Comparison of ENCODE assay signal across 19 cellular contexts in genomic region chr1:153801786-153802697, GRCh38. TPM values are rescaled to one million over a fixed set of nuclear protein-coding genes. Genes with fewer than 3 reads are reported as not detected.
DNase-seq lines count a peak whose midpoint lies in the region; ATAC-seq, FAIRE-seq and TF ChIP-seq lines count a peak whose summit lies in the region.
"Had no signal": no experiment of that assay in that cellular context is flagged by ENCODE, and none has a peak within 500 bp of the region (broad histone marks: within the 10 kb centered on the region; RNA-seq: fewer than 3 reads in every experiment).

No MANE protein-coding gene starts in this region.

- H3K4me1 ChIP-seq in CD8-positive, alpha-beta T cell (ENCODE audit: insufficient read depth, low read length), result peaks cover 33% of the 10 kb centered on the region
- H3K4me1 ChIP-seq in GM12878 (ENCODE audit: control insufficient read depth, insufficient read depth, low read length) (peaks cover 39% of the 10 kb centered on the region), esophagus squamous epithelium (peaks cover 3 to 39% (median 15%) of the 10 kb centered on the region in 3 donors)
- H3K4me1 ChIP-seq: ascending aorta had no signal

- peaks cover 0 to 3% (median 0%) of the 10 kb centered on the region in 7 donors for H3K9me3 Mint-ChIP-seq in CD14-positive monocyte
- H3K9me3 Mint-ChIP-seq in CD8-positive, alpha-beta T cell, result no peaks in the 10 kb centered on the region
- no peaks in the 10 kb centered on the region for H3K9me3 Mint-ChIP-seq in naive thymus-derived CD8-positive, alpha-beta T cell
- H3K9me3 Mint-ChIP-seq: activated T-helper 2 cell treated with anti-CD3 and anti-CD28 coated beads, Interferon-gamma antibody, Interleukin-2, Interleukin-4, amounts not matched to agents 10 μg/mL and 5 μg/mL and 100 μg/mL, durations not matched to agents 14 hours and 24 hours and 36 hours; IgD-negative memory B cell had no signal

- TF ChIP-seq POLR2A in GM12878 (IDR thresholded peaks at IDR 0.05; ENCODE audit: low read depth, low read length) (peak; percentile 37), esophagus squamous epithelium (IDR thresholded peaks at IDR 0.05) (no peak)

- no TSS peak for BruUV-seq in GM12878 (replicated peaks; lab: Mats Ljungman, UMichigan)

- POLR2A ChIA-PET in CD8-positive, alpha-beta T cell (lab: Charles Lee), result interaction anchor here (1.3 to 3.1 kb wide), 5 partner anchors 144 to 189 kb away, joined by 4 to 12 read pairs (median 7); partner anchors contain the start of genes CREB3L4, DENND4B, RAB13 and RPS27
- POLR2A ChIA-PET in GM12878 (lab: Charles Lee), result interaction anchor here (0.5 to 1.3 kb wide), 4 partner anchors 21 to 176 kb away, joined by 3 to 6 read pairs (median 3); partner anchors contain the start of gene JTB
- POLR2A ChIA-PET in naive thymus-derived CD8-positive, alpha-beta T cell (lab: Charles Lee), result interaction anchor here (0.6 to 1.6 kb wide), 6 partner anchors 121 to 189 kb away, joined by 3 to 11 read pairs (median 4); partner anchors contain the start of genes CREB3L4, RAB13 and RPS27

- H3K4me1 Mint-ChIP-seq in CD14-positive monocyte, result peaks cover 51% of the 10 kb centered on the region
- H3K4me1 Mint-ChIP-seq in CD8-positive, alpha-beta T cell (ENCODE audit: low read depth), result peaks cover 30% of the 10 kb centered on the region
- peaks cover 30 to 51% (median 49%) of the 10 kb centered on the region in 4 donors for H3K4me1 Mint-ChIP-seq in naive thymus-derived CD8-positive, alpha-beta T cell

- SMC1A ChIA-PET in GM12878 (lab: Charles Lee; ENCODE audit: uncharacterized antibody, unreplicated experiment), result interaction anchor here (0.7 to 2.5 kb wide), 8 partner anchors 9 to 185 kb away, joined by 3 to 13 read pairs (median 3); partner anchors contain the start of genes JTB and RAB13

- ATAC-seq in CD8-positive, alpha-beta T cell, result no peak
- no peak for ATAC-seq in GM12878
- no peak for ATAC-seq in naive thymus-derived CD8-positive, alpha-beta T cell
- ATAC-seq in sciatic nerve, result no peak
- ATAC-seq: PC-3 had no signal

- TF ChIP-seq CTCF in CD14-positive monocyte (IDR thresholded peaks at IDR 0.05), result no peak
- TF ChIP-seq CTCF in CD8-positive, alpha-beta T cell (IDR thresholded peaks at IDR 0.05), result no peak
- TF ChIP-seq CTCF in GM12878 (IDR thresholded peaks at IDR 0.05 in 2 of 3, conservative IDR thresholded peaks at IDR 0.05 in 1 of 3; ENCODE audit: control insufficient read depth in 2 of 3, extremely low read depth in 1 of 3, insufficient read depth in 1 of 3, low read depth in 3 of 3, low read length in 3 of 3), result no peak
- no peak for TF ChIP-seq CTCF in GM13977 (IDR thresholded peaks at IDR 0.05; ENCODE audit: extremely low read depth, insufficient read depth, missing control alignments)
- TF ChIP-seq CTCF in esophagus squamous epithelium (IDR thresholded peaks at IDR 0.05), result no peak

- in situ Hi-C loops in GM12878 (cut with MboI) (no loop called here), GM13977 (cut with MboI; ENCODE audit: low pct_unique_long_range_greater_than_20kb, low sequenced_read_pairs, unreplicated experiment) (no loop called here)

- no peak for FAIRE-seq in GM12878 (lab: Jason Lieb, UNC)

- no peak overlapping the region for H3K9ac ChIP-seq in GM12878 (ENCODE audit: control insufficient read depth, insufficient read depth, low read length)

- H3K27me3 Mint-ChIP-seq in CD14-positive monocyte (ENCODE audit: low read depth in 3 of 3), result peaks cover 0 to 7% (median 1%) of the 10 kb centered on the region in 3 donors
- H3K27me3 Mint-ChIP-seq in CD8-positive, alpha-beta T cell (ENCODE audit: low read depth), result no peaks in the 10 kb centered on the region
- H3K27me3 Mint-ChIP-seq in naive thymus-derived CD8-positive, alpha-beta T cell, result no peaks in the 10 kb centered on the region
- H3K27me3 Mint-ChIP-seq: IgD-negative memory B cell had no signal

- H3K36me3 ChIP-seq in CD8-positive, alpha-beta T cell (ENCODE audit: insufficient read depth, low read length), result peaks cover 1% of the 10 kb centered on the region
- H3K36me3 ChIP-seq in GM12878 (ENCODE audit: control insufficient read depth in 2 of 2, insufficient read depth in 2 of 2, low read length in 1 of 2), result peaks cover 1 to 5% of the 10 kb centered on the region in 2 experiments; a peak in 2 of 4 replicates
- peaks cover 0 to 23% (median 0%) of the 10 kb centered on the region in 3 donors for H3K36me3 ChIP-seq in esophagus squamous epithelium

- peaks cover 31 to 38% of the 10 kb centered on the region in 2 donors for H3K36me3 Mint-ChIP-seq in CD14-positive monocyte
- H3K36me3 Mint-ChIP-seq in CD8-positive, alpha-beta T cell, result peaks cover 19% of the 10 kb centered on the region
- peaks cover 0 to 14% (median 0%) of the 10 kb centered on the region in 3 donors for H3K36me3 Mint-ChIP-seq in naive thymus-derived CD8-positive, alpha-beta T cell

- no peak overlapping the region for H3K4me3 Mint-ChIP-seq in CD14-positive monocyte
- no peak overlapping the region for H3K4me3 Mint-ChIP-seq in CD8-positive, alpha-beta T cell
- peak overlapping the region in 1 of 10 donors; percentile 24 for H3K4me3 Mint-ChIP-seq in naive thymus-derived CD8-positive, alpha-beta T cell
- H3K4me3 Mint-ChIP-seq: IgD-negative memory B cell had no signal

- H4K20me1 ChIP-seq in GM12878 (ENCODE audit: control insufficient read depth, insufficient read depth), result no peaks in the 10 kb centered on the region

- H3K79me2 ChIP-seq in GM12878 (ENCODE audit: control insufficient read depth, insufficient read depth, low read length), result peaks cover 3% of the 10 kb centered on the region; the same call in 1 of the 2 replicates

- no peak overlapping the region for H3K4me3 ChIP-seq in CD8-positive, alpha-beta T cell (ENCODE audit: low read depth, low read length)
- no peak overlapping the region for H3K4me3 ChIP-seq in GM12878
- no peak overlapping the region for H3K4me3 ChIP-seq in esophagus squamous epithelium
- H3K4me3 ChIP-seq: ascending aorta, SK-N-MC had no signal

- 85% methylated on average over 7 of the region's 7 CpGs for WGBS in GM12878 (ENCODE audit: insufficient coverage, insufficient replicate concordance, low lambda C conversion rate, missing lambda C conversion rate)
- WGBS in esophagus squamous epithelium, 2 donors, result 88 to 100% methylated on average over 1 to 4 of the region's 7 CpGs

- RAD21 ChIA-PET in GM12878 (lab: Charles Lee; ENCODE audit: unreplicated experiment), result interaction anchor here (0.6 to 0.8 kb wide), 2 partner anchors 120 to 185 kb away, joined by 3 read pairs; no protein-coding TSS in a partner anchor

- H3K9me3 ChIP-seq in CD8-positive, alpha-beta T cell (ENCODE audit: low read length), result no peaks in the 10 kb centered on the region
- H3K9me3 ChIP-seq in GM12878 (replicated peaks; ENCODE audit: control insufficient read depth, insufficient read depth, low read length) (no peaks in the 10 kb centered on the region), esophagus squamous epithelium (no peaks in the 10 kb centered on the region)
- H3K9me3 ChIP-seq: ascending aorta had no signal

- DNase-seq in CD14-positive monocyte (ENCODE audit: low spot score), result no peak
- DNase-seq in CD8-positive, alpha-beta T cell, result no peak
- DNase-seq in GM12878 (ENCODE audit: low read depth, low spot score), result no peak
- no peak for DNase-seq in naive thymus-derived CD8-positive, alpha-beta T cell
- DNase-seq in sciatic nerve (ENCODE audit: low spot score), result no peak
- DNase-seq in GM13977 (ENCODE audit: low spot score), result no peak
- no peak for DNase-seq in esophagus squamous epithelium (lab: John Stamatoyannopoulos, UW)
- DNase-seq: activated CD4-positive, alpha-beta T cell treated with anti-CD3 and anti-CD28 coated beads, Interleukin-2, amount 50 U/mL, for 1 hour; cortex of kidney; DMS53; erythroblast; GOT3; NCI-H524 treated with DMSO at 0.1 percent for 48 hours; PC-3; stimulated activated CD4-positive, alpha-beta T cell treated with anti-CD3 and anti-CD28 coated beads, Interleukin-2, amount 100 ng/mL, for 48 hours had no signal

- intact Hi-C loops in CD14-positive monocyte (cut with micrococcal nuclease), result loop anchor here in 1 of 2 donors (5.0 kb wide), 1 partner anchor 50 kb away; no protein-coding TSS in a partner anchor
- intact Hi-C loops in CD8-positive, alpha-beta T cell (cut with DNase I, micrococcal nuclease), result no loop called here
- intact Hi-C loops in GM12878 (cut with micrococcal nuclease; ENCODE audit: unreplicated experiment), result no loop called here
- intact Hi-C loops in sciatic nerve (cut with DNase I), result no loop called here
- intact Hi-C loops in esophagus squamous epithelium (cut with DNase I), result no loop called here

- no peak overlapping the region for H3K4me2 ChIP-seq in GM12878 (ENCODE audit: control insufficient read depth, insufficient read depth)

- no peak for TF ChIP-seq EP300 in GM12878 (IDR thresholded peaks at IDR 0.05; ENCODE audit: borderline replicate concordance in 1 of 2, control insufficient read depth in 1 of 2, low read depth in 2 of 2, low read length in 2 of 2)

- H3K27ac Mint-ChIP-seq in CD14-positive monocyte, result peak overlapping the region in 6 of 7 donors; percentile 8 to 98 (median 65)
- peak overlapping the region; percentile 76 for H3K27ac Mint-ChIP-seq in CD8-positive, alpha-beta T cell
- H3K27ac Mint-ChIP-seq in naive thymus-derived CD8-positive, alpha-beta T cell, result peak overlapping the region; percentile 8 to 91 (median 76)

- no peaks in the 10 kb centered on the region for H3K27me3 ChIP-seq in CD8-positive, alpha-beta T cell (ENCODE audit: insufficient read depth, low read length)
- no peaks in the 10 kb centered on the region for H3K27me3 ChIP-seq in GM12878 (replicated peaks in 1 of 2; ENCODE audit: control insufficient read depth in 2 of 2, insufficient read depth in 2 of 2, low read length in 1 of 2)
- H3K27me3 ChIP-seq in esophagus squamous epithelium, result no peaks in the 10 kb centered on the region
- H3K27me3 ChIP-seq: ascending aorta had no signal

- H2AFZ ChIP-seq in GM12878 (ENCODE audit: control insufficient read depth, low read depth, low read length), result no peak overlapping the region

- no peak overlapping the region for H3K27ac ChIP-seq in CD8-positive, alpha-beta T cell (ENCODE audit: low read depth, low read length)
- no peak overlapping the region for H3K27ac ChIP-seq in GM12878 (ENCODE audit: control insufficient read depth, insufficient read depth)
- no peak overlapping the region for H3K27ac ChIP-seq in esophagus squamous epithelium
- H3K27ac ChIP-seq: ascending aorta, SK-N-MC had no signal

- no peak for TF ChIP-seq RAD21 in GM12878 (IDR thresholded peaks at IDR 0.05; ENCODE audit: insufficient read depth, low read depth, low read length)

- CTCF ChIA-PET in CD8-positive, alpha-beta T cell (lab: Charles Lee), result interaction anchor here (0.7 to 3.3 kb wide), 4 partner anchors 9 to 184 kb away, joined by 3 to 26 read pairs (median 4); partner anchors contain the start of genes DENND4B, RAB13 and SLC39A1
- CTCF ChIA-PET in GM12878 (lab: Yijun Ruan, JAX), result interaction anchor here (0.8 to 1.7 kb wide), 5 partner anchors 15 to 307 kb away, joined by 3 to 9 read pairs (median 4); partner anchors contain the start of gene RAB13

RNA-seq across cellular contexts. Expression of gene SLC27A3, which starts 26.8 kb away (rescaled TPM):
- polyA plus RNA-seq in CD14-positive monocyte (100 to 1,000 TPM in 1 of 2 donors, 10 to 100 TPM in 1; 84.5 to 118 TPM), GM12878 (2011; rRNA removed) (2.5 and 4.6 TPM in 2 replicates), GM12878 (2014; fragmentation: Illumina TruSeq; extraction: Trizol) (8.2 and 10.8 TPM in 2 replicates), GM12878 (2014; fragmentation: Nextera tagmentation; extraction: Ambion mirVana) (1 to 10 TPM; 2.6 to 5.1 TPM), GM12878 (2014; rRNA removed) (15.4 and 18.1 TPM in 2 replicates), GM12878 (2016; fragmentation: Nextera tagmentation; extraction: Ambion mirVana) (1 to 10 TPM; 7.2 to 7.8 TPM)
- total RNA-seq in CD8-positive, alpha-beta T cell, result 1 to 10 TPM; 6.5 to 6.6 TPM
- 4.3 and 4.5 TPM in 2 replicates for total RNA-seq in GM12878 (2013; cell fraction: nucleolus; rRNA removed)
- total RNA-seq in GM12878 (2014; rRNA removed) (9.4 and 12.4 TPM in 2 replicates), GM12878 (2014; rRNA removed; fragmentation: Illumina TruSeq; extraction: Trizol) (8.8 and 9.3 TPM in 2 replicates), GM12878 (2021) (11.4 and 11.9 TPM in 2 replicates), sciatic nerve (38.0 TPM), esophagus squamous epithelium (10 to 100 TPM in 2 of 4 donors, 1 to 10 TPM in 2; 7.6 to 15.0 (median 11.2) TPM)
- 3.9 TPM for polyA plus RNA-seq in GM12878 (2011; ENCODE audit: low read depth)
- polyA plus RNA-seq in GM12878 (2011; cell fraction: cytosol; rRNA removed), result 5.6 and 5.9 TPM in 2 replicates
- 53.6 and 57.2 TPM in 2 replicates for polyA plus RNA-seq in GM12878 (2011; cell fraction: nucleus; rRNA removed)
- polyA plus RNA-seq in GM12878 (2012), result 8.0 and 10.8 TPM in 2 replicates
- polyA minus RNA-seq in GM12878 (2011; rRNA and poly(A)+ RNA removed), result 2.2 TPM in 2 replicates
- 1.3 and 1.6 TPM in 2 replicates for polyA minus RNA-seq in GM12878 (2011; cell fraction: cytosol; rRNA and poly(A)+ RNA removed)
- polyA minus RNA-seq in GM12878 (2011; cell fraction: nucleus; rRNA and poly(A)+ RNA removed), result 3.6 and 7.3 TPM in 2 replicates
- 10 to 100 TPM; 15.3 to 18.5 TPM for total RNA-seq in naive thymus-derived CD8-positive, alpha-beta T cell
- polyA plus RNA-seq in naive thymus-derived CD8-positive, alpha-beta T cell, result 10 to 100 TPM in 2 of 3 donors, 1 to 10 TPM in 1; 8.4 to 15.6 (median 10.0) TPM
